In the genomic region with DNA sequence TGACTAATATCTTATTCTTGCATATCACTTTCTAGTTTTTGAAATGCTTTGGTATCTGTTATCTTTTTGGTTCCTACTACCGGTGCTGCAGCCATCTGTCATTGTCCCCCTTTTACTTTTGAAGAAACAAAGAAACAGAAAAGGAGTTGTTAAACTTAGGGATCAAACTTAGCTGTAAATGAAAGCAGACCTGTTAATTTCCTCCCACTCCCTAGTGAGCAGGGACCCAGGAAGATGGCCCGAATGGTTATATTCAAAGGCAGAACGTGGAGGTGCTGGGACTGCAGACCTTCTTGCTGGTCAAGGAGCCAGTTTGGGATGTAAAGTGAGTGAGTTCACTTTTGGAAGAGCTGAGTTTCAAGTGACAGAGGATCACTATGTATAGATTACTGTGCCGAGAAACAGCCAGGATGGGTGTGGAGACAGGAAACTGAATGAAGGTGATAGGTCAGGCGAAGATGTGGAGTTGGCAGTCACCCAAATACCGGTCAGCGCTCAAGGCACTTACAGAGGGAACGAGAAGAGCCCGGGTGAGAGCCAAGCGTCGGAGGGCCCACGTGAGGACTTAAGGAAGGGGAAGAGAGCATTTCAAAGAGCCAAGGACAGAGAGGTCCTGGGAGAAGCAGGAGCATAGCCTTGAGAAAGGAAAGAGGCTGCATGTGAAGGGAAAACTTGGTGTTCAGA, we compare ENCODE assay signal across 9 cellular contexts. TPM values are rescaled to one million over a fixed set of nuclear protein-coding genes. Genes with fewer than 3 reads are reported as not detected.
DNase-seq lines count a peak whose midpoint lies in the region; ATAC-seq and TF ChIP-seq lines count a peak whose summit lies in the region.
"Had no signal": no experiment of that assay in that cellular context is flagged by ENCODE, and none has a peak within 500 bp of the region (broad histone marks: within the 10 kb centered on the region; RNA-seq: fewer than 3 reads in every experiment).

No MANE protein-coding gene starts in this region.

- H3K27me3 ChIP-seq in Caco-2 (replicated peaks; ENCODE audit: control insufficient read depth, insufficient read depth, low read length) = no peaks in the 10 kb centered on the region

- no peak overlapping the region for H3K4me3 Mint-ChIP-seq in Caco-2 (ENCODE audit: unreplicated experiment)

- H3K27ac Mint-ChIP-seq in Caco-2 (ENCODE audit: unreplicated experiment) = no peak overlapping the region

- peaks cover 32% of the 10 kb centered on the region for H3K4me1 ChIP-seq in Caco-2

- H3K36me3 Mint-ChIP-seq in Caco-2 (ENCODE audit: insufficient read depth, unreplicated experiment) = no peaks in the 10 kb centered on the region

- H3K9me3 ChIP-seq in Caco-2 = no peaks in the 10 kb centered on the region

- H3K36me3 ChIP-seq in Caco-2 (ENCODE audit: control insufficient read depth, insufficient read depth, low read length) = no peaks in the 10 kb centered on the region

- intact Hi-C loops in Right ventricle myocardium inferior (cut with DNase I) = no loop called here
- intact Hi-C loops in cardiac septum (cut with DNase I) = no loop called here
- intact Hi-C loops in Caco-2 (cut with micrococcal nuclease; ENCODE audit: unreplicated experiment) = no loop called here

- H3K4me3 ChIP-seq in fibroblast of pulmonary artery (replicated peaks; ENCODE audit: low read depth, low read length) (no peak overlapping the region), Caco-2 (ENCODE audit: low read depth, low read length) (no peak overlapping the region)

- DNase-seq in Right ventricle myocardium inferior (ENCODE audit: missing footprints) (peak; percentile 65), cardiac septum (ENCODE audit: low spot score) (no peak), HUDEP-2 (lab: John Stamatoyannopoulos, UW; ENCODE audit: unreplicated experiment in 76 of 76) (peak in 75 of 76 experiments; percentile 28 to 91 (median 78)), fibroblast of pulmonary artery (ENCODE audit: low read depth) (peak; percentile 62), cerebellar nuclear complex (lab: John Stamatoyannopoulos, UW) (no peak), GM10248 (ENCODE audit: extremely low spot score) (no peak), cortex of kidney (lab: John Stamatoyannopoulos, UW) (no peak), Caco-2 (no peak)
- DNase-seq: glutamatergic neuron had no signal

- TF ChIP-seq CTCF in fibroblast of pulmonary artery (IDR thresholded peaks at IDR 0.05; ENCODE audit: low read length, missing control alignments) = no peak
- no peak for TF ChIP-seq CTCF in GM10248 (IDR thresholded peaks at IDR 0.05; ENCODE audit: control extremely low read depth, extremely low read depth, low read depth, missing control alignments)
- TF ChIP-seq CTCF in Caco-2 (IDR thresholded peaks at IDR 0.05; ENCODE audit: insufficient read depth in 1 of 2, low read depth in 1 of 2, low read length in 1 of 2, severe bottlenecking in 1 of 2, unreplicated experiment in 1 of 2) = no peak

- H3K9me3 Mint-ChIP-seq in Caco-2 (ENCODE audit: unreplicated experiment) = no peaks in the 10 kb centered on the region

- peaks cover 25% of the 10 kb centered on the region for H3K4me1 Mint-ChIP-seq in Caco-2 (ENCODE audit: low read depth, unreplicated experiment)

- BruUV-seq in Caco-2 (replicated peaks; lab: Mats Ljungman, UMichigan) = no TSS peak

- peak; percentile 82 for ATAC-seq in Right ventricle myocardium inferior

- CTCF ChIA-PET in GM10248 (lab: Yijun Ruan, JAX) (interaction anchor here (1.8 to 2.3 kb wide), 2 partner anchors 10 to 96 kb away, joined by 4 to 9 read pairs; no protein-coding TSS in a partner anchor), Caco-2 (lab: Charles Lee) (interaction anchor here (1.2 kb wide), 1 partner anchor 28 kb away, joined by 5 read pairs; no protein-coding TSS in a partner anchor)

- POLR2A ChIA-PET in GM10248 (lab: Yijun Ruan, JAX) (no interaction called here), Caco-2 (lab: Charles Lee) (no interaction called here)

- no peaks in the 10 kb centered on the region for H3K27me3 Mint-ChIP-seq in Caco-2 (ENCODE audit: insufficient read depth, unreplicated experiment)

RNA-seq across cellular contexts. Expression of a gene that starts 20.1 kb away (rescaled TPM):
- total RNA-seq in Right ventricle myocardium inferior (4.1 TPM), cardiac septum (2.9 TPM), Caco-2 (2022) (5.8 and 6.8 TPM in 2 replicates)

Comparison
In these comparisons a context has a peak if more than half of its experiments do, and no peak if none do; other contexts are left out.
1. DNase-seq: peak in Right ventricle myocardium inferior (single experiment), HUDEP-2 (75 of 76) and fibroblast of pulmonary artery (single experiment); none in cardiac septum (single experiment), cerebellar nuclear complex (0 of 2), GM10248 (single experiment), cortex of kidney (single experiment) and Caco-2 (0 of 2).